Comparison of ENCODE assay signal across 9 cellular contexts in genomic region chr12:70028515-70028914, GRCh38.
"Had no signal": no experiment of that assay in that cellular context is flagged by ENCODE, and none has a peak within 500 bp of the region (broad histone marks: within the 10 kb centered on the region; RNA-seq: fewer than 3 reads in every experiment).

No MANE protein-coding gene starts in this region.

- DNase-seq: GM23248, GOT3, H7, H9, HCEC 1CT, HFFc6 had no signal

- ATAC-seq: GM23338, HCT116 had no signal

- H3K9me3 ChIP-seq: HAP-1 had no signal

- H3K4me1 ChIP-seq: HAP-1 had no signal

- H3K27ac Mint-ChIP-seq: GM23338, H9, HFFc6 had no signal

- H3K4me3 ChIP-seq: GM23248, GM23338, HAP-1 had no signal

- H3K36me3 ChIP-seq: HAP-1 had no signal

- H3K4me3 Mint-ChIP-seq: GM23338, H9, HFFc6 had no signal

- H3K9me3 Mint-ChIP-seq: GM23338 had no signal

- H3K27ac ChIP-seq: GM23248 had no signal
